ENCODE assay signal across 17 cellular contexts in the genomic region with DNA sequence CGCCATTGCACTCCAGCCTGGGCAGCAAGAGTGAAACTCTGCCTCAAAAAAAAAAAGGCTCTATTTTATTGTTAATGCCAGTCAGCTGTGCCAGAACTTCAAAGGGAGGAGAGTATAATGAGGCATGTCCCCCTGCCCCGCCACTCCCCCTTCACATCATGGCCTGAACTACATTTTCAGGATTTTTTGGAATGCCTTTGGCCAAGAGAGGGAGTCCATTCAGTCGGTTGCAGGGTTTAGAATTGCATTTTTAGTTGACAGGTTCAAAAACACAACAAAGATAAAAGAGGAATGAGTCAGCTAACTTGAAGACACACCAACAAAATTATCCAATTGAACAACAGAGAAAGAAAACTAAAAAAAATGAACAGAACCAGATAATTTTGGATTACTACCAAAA. TPM values are rescaled to one million over a fixed set of nuclear protein-coding genes. Genes with fewer than 3 reads are reported as not detected.
A peak's percentile ranks its signal among the peaks of the same experiment; 100 is the strongest.
DNase-seq lines count a peak whose midpoint lies in the region; ATAC-seq and TF ChIP-seq lines count a peak whose summit lies in the region.
"Had no signal": no experiment of that assay in that cellular context is flagged by ENCODE, and none has a peak within 500 bp of the region (broad histone marks: within the 10 kb centered on the region; RNA-seq: fewer than 3 reads in every experiment).

No MANE protein-coding gene starts in this region.

- H3K36me3 Mint-ChIP-seq in T-helper 17 cell (ENCODE audit: low read depth) (peaks cover 4% of the 10 kb centered on the region), WTC11 (peaks cover 17% of the 10 kb centered on the region)

- peaks cover 21% of the 10 kb centered on the region for H3K9me3 Mint-ChIP-seq in WTC11

- intact Hi-C loops in left lung (cut with DNase I) (no loop called here), aorta (cut with DNase I) (no loop called here)

- H3K36me3 ChIP-seq in left lung, result no peaks in the 10 kb centered on the region
- no peaks in the 10 kb centered on the region for H3K36me3 ChIP-seq in aorta (ENCODE audit: control insufficient read depth in 1 of 2, insufficient read depth in 2 of 2, low read length in 1 of 2)
- H3K36me3 ChIP-seq: BE2C had no signal

- no peaks in the 10 kb centered on the region for H3K27me3 Mint-ChIP-seq in T-helper 17 cell
- H3K27me3 Mint-ChIP-seq in WTC11 (ENCODE audit: low read depth), result no peaks in the 10 kb centered on the region
- H3K27me3 Mint-ChIP-seq: CD4-positive, alpha-beta memory T cell had no signal

- POLR2A ChIA-PET in WTC11 (lab: Charles Lee), result no interaction called here

- WGBS in aorta, 2 donors, result 54 to 55% methylated on average over 3 of the region's 3 CpGs

- CTCF ChIA-PET in WTC11 (lab: Charles Lee), result no interaction called here

- H3K4me3 ChIP-seq in AG10803 (ENCODE audit: low read length) (no peak overlapping the region), choroid plexus epithelial cell (ENCODE audit: low read depth, low read length) (no peak overlapping the region), left lung (no peak overlapping the region), aorta (ENCODE audit: low read length in 2 of 2) (no peak overlapping the region)
- H3K4me3 ChIP-seq: GM23338 had no signal

- ATAC-seq in T-helper 17 cell (no peak), left lung (peak; percentile 41), WTC11 (no peak), aorta (ENCODE audit: low FRiP score) (no peak)
- ATAC-seq: GM23338, Right ventricle myocardium inferior had no signal

- no peak overlapping the region for H3K4me3 Mint-ChIP-seq in T-helper 17 cell
- H3K4me3 Mint-ChIP-seq in WTC11, result no peak overlapping the region
- H3K4me3 Mint-ChIP-seq: GM23338 had no signal

- H3K9me3 ChIP-seq in T-helper 17 cell (ENCODE audit: control insufficient read depth, low read length, poor library complexity, severe bottlenecking), result no peaks in the 10 kb centered on the region
- no peaks in the 10 kb centered on the region for H3K9me3 ChIP-seq in left lung
- H3K9me3 ChIP-seq in aorta (ENCODE audit: control insufficient read depth, low read length), result no peaks in the 10 kb centered on the region
- H3K9me3 ChIP-seq: BE2C had no signal

- H3K27ac ChIP-seq in left lung, result no peak overlapping the region
- no peak overlapping the region for H3K27ac ChIP-seq in aorta (ENCODE audit: low read depth in 1 of 2, low read length in 2 of 2)

- H3K27me3 ChIP-seq in left lung (no peaks in the 10 kb centered on the region), aorta (ENCODE audit: control insufficient read depth in 1 of 2, insufficient read depth in 2 of 2, low read length in 1 of 2) (no peaks in the 10 kb centered on the region)
- H3K27me3 ChIP-seq: BE2C had no signal

- H3K4me1 ChIP-seq in left lung (no peaks in the 10 kb centered on the region), aorta (ENCODE audit: control insufficient read depth in 1 of 2, insufficient read depth in 2 of 2, low read length in 2 of 2) (no peaks in the 10 kb centered on the region)
- H3K4me1 ChIP-seq: BE2C had no signal

- TF ChIP-seq CTCF in AG10803 (conservative IDR thresholded peaks at IDR 0.05; ENCODE audit: low read length) (no peak), choroid plexus epithelial cell (conservative IDR thresholded peaks at IDR 0.05; ENCODE audit: low read depth, low read length) (no peak), left lung (IDR thresholded peaks at IDR 0.05) (no peak), WTC11 (IDR thresholded peaks at IDR 0.05) (no peak)

- DNase-seq in AG10803 (ENCODE audit: low read depth) (peak; percentile 50), T-helper 17 cell (no peak), choroid plexus epithelial cell (ENCODE audit: low read depth) (peak; percentile 34), left lung (no peak), glomerular visceral epithelial cell (ENCODE audit: extremely low spot score) (no peak), WTC11 (ENCODE audit: low spot score) (no peak), aorta (no peak)
- no peak for DNase-seq in stimulated activated CD4-positive, alpha-beta T cell treated with anti-CD3 and anti-CD28 coated beads, Interleukin-2, amount 100 ng/mL, for 48 hours
- DNase-seq: BE2C; CD4-positive, alpha-beta memory T cell; DMS79; NCI-H1092 treated with DMSO at 0.1 percent for 48 hours; NCI-H1694; NCI-H446 treated with DMSO at 0.1 percent for 48 hours; NCI-H748 treated with DMSO at 0.1 percent for 48 hours had no signal

- peak overlapping the region; percentile 100 for H3K27ac Mint-ChIP-seq in T-helper 17 cell
- no peak overlapping the region for H3K27ac Mint-ChIP-seq in WTC11
- H3K27ac Mint-ChIP-seq: GM23338 had no signal

- H3K4me1 Mint-ChIP-seq in T-helper 17 cell (peaks cover 32% of the 10 kb centered on the region), WTC11 (peaks cover 16% of the 10 kb centered on the region)

TF ChIP-seq in WTC11, 78 proteins besides CTCF, POLR2A, EP300 and RAD21 (continues in another document):
- TF ChIP-seq, protein P1, sequence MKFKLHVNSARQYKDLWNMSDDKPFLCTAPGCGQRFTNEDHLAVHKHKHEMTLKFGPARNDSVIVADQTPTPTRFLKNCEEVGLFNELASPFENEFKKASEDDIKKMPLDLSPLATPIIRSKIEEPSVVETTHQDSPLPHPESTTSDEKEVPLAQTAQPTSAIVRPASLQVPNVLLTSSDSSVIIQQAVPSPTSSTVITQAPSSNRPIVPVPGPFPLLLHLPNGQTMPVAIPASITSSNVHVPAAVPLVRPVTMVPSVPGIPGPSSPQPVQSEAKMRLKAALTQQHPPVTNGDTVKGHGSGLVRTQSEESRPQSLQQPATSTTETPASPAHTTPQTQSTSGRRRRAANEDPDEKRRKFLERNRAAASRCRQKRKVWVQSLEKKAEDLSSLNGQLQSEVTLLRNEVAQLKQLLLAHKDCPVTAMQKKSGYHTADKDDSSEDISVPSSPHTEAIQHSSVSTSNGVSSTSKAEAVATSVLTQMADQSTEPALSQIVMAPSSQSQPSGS (CRISPR knock-in tag; IDR thresholded peaks at IDR 0.05; ENCODE audit: borderline replicate concordance, low read depth), result no peak
- TF ChIP-seq, protein P2, sequence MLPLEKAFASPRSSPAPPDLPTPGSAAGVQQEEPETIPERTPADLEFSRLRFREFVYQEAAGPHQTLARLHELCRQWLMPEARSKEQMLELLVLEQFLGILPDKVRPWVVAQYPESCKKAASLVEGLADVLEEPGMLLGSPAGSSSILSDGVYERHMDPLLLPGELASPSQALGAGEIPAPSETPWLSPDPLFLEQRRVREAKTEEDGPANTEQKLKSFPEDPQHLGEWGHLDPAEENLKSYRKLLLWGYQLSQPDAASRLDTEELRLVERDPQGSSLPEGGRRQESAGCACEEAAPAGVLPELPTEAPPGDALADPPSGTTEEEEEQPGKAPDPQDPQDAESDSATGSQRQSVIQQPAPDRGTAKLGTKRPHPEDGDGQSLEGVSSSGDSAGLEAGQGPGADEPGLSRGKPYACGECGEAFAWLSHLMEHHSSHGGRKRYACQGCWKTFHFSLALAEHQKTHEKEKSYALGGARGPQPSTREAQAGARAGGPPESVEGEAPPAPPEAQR (CRISPR knock-in tag; IDR thresholded peaks at IDR 0.05), result no peak
- TF ChIP-seq ZNF263 (CRISPR knock-in tag; IDR thresholded peaks at IDR 0.05; ENCODE audit: low read depth) (no peak), JAZF1 (CRISPR knock-in tag; IDR thresholded peaks at IDR 0.05) (no peak), NR1H2 (CRISPR knock-in tag; IDR thresholded peaks at IDR 0.05) (no peak), FOXJ3 (CRISPR knock-in tag; IDR thresholded peaks at IDR 0.05; ENCODE audit: borderline replicate concordance) (no peak), NFATC4 (CRISPR knock-in tag; IDR thresholded peaks at IDR 0.05) (no peak), ELF4 (CRISPR knock-in tag; IDR thresholded peaks at IDR 0.05; ENCODE audit: low read depth) (no peak), SOX15 (CRISPR knock-in tag; IDR thresholded peaks at IDR 0.05) (no peak)
- TF ChIP-seq, protein P3, sequence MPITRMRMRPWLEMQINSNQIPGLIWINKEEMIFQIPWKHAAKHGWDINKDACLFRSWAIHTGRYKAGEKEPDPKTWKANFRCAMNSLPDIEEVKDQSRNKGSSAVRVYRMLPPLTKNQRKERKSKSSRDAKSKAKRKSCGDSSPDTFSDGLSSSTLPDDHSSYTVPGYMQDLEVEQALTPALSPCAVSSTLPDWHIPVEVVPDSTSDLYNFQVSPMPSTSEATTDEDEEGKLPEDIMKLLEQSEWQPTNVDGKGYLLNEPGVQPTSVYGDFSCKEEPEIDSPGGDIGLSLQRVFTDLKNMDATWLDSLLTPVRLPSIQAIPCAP (CRISPR knock-in tag; IDR thresholded peaks at IDR 0.05), result no peak
- TF ChIP-seq, protein P4, sequence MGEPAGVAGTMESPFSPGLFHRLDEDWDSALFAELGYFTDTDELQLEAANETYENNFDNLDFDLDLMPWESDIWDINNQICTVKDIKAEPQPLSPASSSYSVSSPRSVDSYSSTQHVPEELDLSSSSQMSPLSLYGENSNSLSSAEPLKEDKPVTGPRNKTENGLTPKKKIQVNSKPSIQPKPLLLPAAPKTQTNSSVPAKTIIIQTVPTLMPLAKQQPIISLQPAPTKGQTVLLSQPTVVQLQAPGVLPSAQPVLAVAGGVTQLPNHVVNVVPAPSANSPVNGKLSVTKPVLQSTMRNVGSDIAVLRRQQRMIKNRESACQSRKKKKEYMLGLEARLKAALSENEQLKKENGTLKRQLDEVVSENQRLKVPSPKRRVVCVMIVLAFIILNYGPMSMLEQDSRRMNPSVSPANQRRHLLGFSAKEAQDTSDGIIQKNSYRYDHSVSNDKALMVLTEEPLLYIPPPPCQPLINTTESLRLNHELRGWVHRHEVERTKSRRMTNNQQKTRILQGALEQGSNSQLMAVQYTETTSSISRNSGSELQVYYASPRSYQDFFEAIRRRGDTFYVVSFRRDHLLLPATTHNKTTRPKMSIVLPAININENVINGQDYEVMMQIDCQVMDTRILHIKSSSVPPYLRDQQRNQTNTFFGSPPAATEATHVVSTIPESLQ (CRISPR knock-in tag; IDR thresholded peaks at IDR 0.05), result no peak

RNA-seq across cellular contexts. Expression of a gene that starts 59.1 kb away (rescaled TPM):
- total RNA-seq in T-helper 17 cell (10 to 100 TPM; 19.8 to 24.0 TPM), left lung (10 to 100 TPM; 15.3 to 15.8 TPM), WTC11 (2021) (23.4 to 25.6 TPM (median 25.1 TPM) in 3 replicates), aorta (10 to 100 TPM in 1 of 2 donors, 1 to 10 TPM in 1; 8.4 to 13.6 TPM)
- polyA plus RNA-seq in aorta, result 1 to 10 TPM; 7.8 to 9.4 TPM

Comparison
In these comparisons a context has a peak if more than half of its experiments do, and no peak if none do; other contexts are left out.
1. DNase-seq: peak in AG10803 (single experiment) and choroid plexus epithelial cell (single experiment); none in T-helper 17 cell (0 of 3), left lung (0 of 2), glomerular visceral epithelial cell (single experiment), stimulated activated CD4-positive, alpha-beta T cell treated with anti-CD3 and anti-CD28 coated beads, Interleukin-2, amount 100 ng/mL, for 48 hours (0 of 2), WTC11 (single experiment) and aorta (0 of 2).